Comparison of ENCODE assay signal across 28 cellular contexts in genomic region chr2:182973441-182974352, GRCh38.
A peak's percentile ranks its signal among the peaks of the same experiment; 100 is the strongest.
DNase-seq lines count a peak whose midpoint lies in the region; ATAC-seq, FAIRE-seq and TF ChIP-seq lines count a peak whose summit lies in the region.
"Had no signal": no experiment of that assay in that cellular context is flagged by ENCODE, and none has a peak within 500 bp of the region (broad histone marks: within the 10 kb centered on the region; RNA-seq: fewer than 3 reads in every experiment).

No MANE protein-coding gene starts in this region.

- POLR2A ChIA-PET in GM12878 (lab: Charles Lee) = interaction anchor here (0.7 kb wide), 1 partner anchor 15 kb away, joined by 4 read pairs; no protein-coding TSS in a partner anchor

- 0% methylated on average over 1 of the region's 1 CpG for WGBS in GM12878 (ENCODE audit: insufficient coverage, insufficient replicate concordance, low lambda C conversion rate, missing lambda C conversion rate)

- DNase-seq in GM12878 (ENCODE audit: low read depth, low spot score) (no peak), osteocyte (ENCODE audit: extremely low spot score, unreplicated experiment) (no peak), posterior cingulate gyrus (no peak)
- DNase-seq: activated CD8-positive, alpha-beta memory T cell treated with anti-CD3 and anti-CD28 coated beads, Interleukin-2, amount 50 U/mL, for 48 hours; activated effector memory CD4-positive, alpha-beta T cell treated with anti-CD3 and anti-CD28 coated beads, Interleukin-2, amount 50 U/mL, for 16 hours; activated naive CD8-positive, alpha-beta T cell treated with anti-CD3 and anti-CD28 coated beads, Interleukin-2, amount 50 U/mL, for 24 hours; body of pancreas; CD4-positive, alpha-beta memory T cell; DMS53; effector memory CD4-positive, alpha-beta T cell; foreskin melanocyte; HCEC 1CT; immature natural killer cell; lower lobe of right lung; NCI-H1417 treated with DMSO at 0.1 percent for 48 hours; NCI-H510A; stimulated activated CD4-positive, alpha-beta T cell treated with anti-CD3 and anti-CD28 coated beads, Interleukin-4, amount 100 ng/mL, for 4 hours; stimulated activated naive CD8-positive, alpha-beta T cell treated with anti-CD3 and anti-CD28 coated beads, Interleukin-15, Interleukin-2, amounts not matched to agents 100 U/mL and 50 U/mL, for 24 hours; WERI-Rb-1 had no signal

- TF ChIP-seq CTCF in GM12878 (IDR thresholded peaks at IDR 0.05 in 2 of 3, conservative IDR thresholded peaks at IDR 0.05 in 1 of 3; ENCODE audit: control insufficient read depth in 2 of 3, extremely low read depth in 1 of 3, insufficient read depth in 1 of 3, low read depth in 3 of 3, low read length in 3 of 3) (no peak), osteocyte (IDR thresholded peaks at IDR 0.05) (no peak)

- peaks cover 47% of the 10 kb centered on the region for H3K36me3 Mint-ChIP-seq in osteocyte (ENCODE audit: unreplicated experiment)
- H3K36me3 Mint-ChIP-seq in activated T-helper 17 cell treated with anti-CD3 and anti-CD28 coated beads, Interleukin-2, amount 50 U/mL, for 72 hours (ENCODE audit: low read depth) = peaks cover 47% of the 10 kb centered on the region

- H3K4me3 ChIP-seq in GM12878 = no peak overlapping the region
- H3K4me3 ChIP-seq: body of pancreas, hepatocyte, lower lobe of right lung had no signal

- TF ChIP-seq EP300 in GM12878 (IDR thresholded peaks at IDR 0.05; ENCODE audit: borderline replicate concordance in 1 of 2, control insufficient read depth in 1 of 2, low read depth in 2 of 2, low read length in 2 of 2) = no peak

- no peaks in the 10 kb centered on the region; the same call in 2 of the 3 replicates for H3K9me3 ChIP-seq in GM12878 (replicated peaks; ENCODE audit: control insufficient read depth, insufficient read depth, low read length)
- H3K9me3 ChIP-seq: body of pancreas, lower lobe of right lung had no signal

- intact Hi-C loops in GM12878 (cut with micrococcal nuclease; ENCODE audit: unreplicated experiment) (no loop called here), posterior cingulate gyrus (cut with DNase I) (loop anchor here (10.0 kb wide), 1 partner anchor 789 kb away; no protein-coding TSS in a partner anchor)

- RAD21 ChIA-PET in GM12878 (lab: Charles Lee; ENCODE audit: unreplicated experiment) = no interaction called here

- H3K4me1 ChIP-seq in GM12878 (ENCODE audit: control insufficient read depth, insufficient read depth, low read length) = no peaks in the 10 kb centered on the region
- H3K4me1 ChIP-seq: body of pancreas, lower lobe of right lung had no signal

- peak; percentile 54 for ATAC-seq in GM18868 (IDR thresholded peaks at IDR 0.05; ENCODE audit: unreplicated experiment)
- ATAC-seq in HG02938 (IDR thresholded peaks at IDR 0.05; ENCODE audit: unreplicated experiment) = peak; percentile 35
- peak; percentile 60 for ATAC-seq in GM12878
- no peak for ATAC-seq in activated T-helper 17 cell treated with anti-CD3 and anti-CD28 coated beads, Interleukin-2, amount 50 U/mL, for 72 hours (replicated peaks)
- ATAC-seq in HG03095 (IDR thresholded peaks at IDR 0.05; ENCODE audit: unreplicated experiment) = no peak
- ATAC-seq: activated naive CD8-positive, alpha-beta T cell treated with anti-CD3 and anti-CD28 coated beads, Interleukin-2, amount 50 U/mL, for 24 hours; body of pancreas; esophagus mucosa; lower lobe of right lung; SK-N-SH treated with all-trans-retinoic acid at 6 μM for 48 hours; stimulated activated naive CD8-positive, alpha-beta T cell treated with anti-CD3 and anti-CD28 coated beads, Interleukin-15, Interleukin-2, amounts not matched to agents 100 U/mL and 50 U/mL, for 24 hours had no signal

- H3K9ac ChIP-seq in GM12878 (ENCODE audit: control insufficient read depth, insufficient read depth, low read length) = no peak overlapping the region

- H3K36me3 ChIP-seq in GM12878 (ENCODE audit: control insufficient read depth in 2 of 2, insufficient read depth in 2 of 2, low read length in 1 of 2) = no peaks in the 10 kb centered on the region

- H2AFZ ChIP-seq in GM12878 (ENCODE audit: control insufficient read depth, low read depth, low read length) = no peak overlapping the region
- H2AFZ ChIP-seq: hepatocyte had no signal

- in situ Hi-C loops in GM12878 (cut with MboI) = no loop called here

- no peak overlapping the region for H3K4me2 ChIP-seq in GM12878 (ENCODE audit: control insufficient read depth, insufficient read depth)
- H3K4me2 ChIP-seq: hepatocyte had no signal

- H3K9me3 Mint-ChIP-seq in osteocyte (ENCODE audit: unreplicated experiment) = peaks cover 12% of the 10 kb centered on the region
- no peaks in the 10 kb centered on the region for H3K9me3 Mint-ChIP-seq in activated T-helper 17 cell treated with anti-CD3 and anti-CD28 coated beads, Interleukin-2, amount 50 U/mL, for 72 hours

- no peaks in the 10 kb centered on the region for H3K79me2 ChIP-seq in GM12878 (ENCODE audit: control insufficient read depth, insufficient read depth, low read length)

- no TSS peak for BruUV-seq in GM12878 (replicated peaks; lab: Mats Ljungman, UMichigan)

- no peaks in the 10 kb centered on the region for H3K27me3 Mint-ChIP-seq in osteocyte (ENCODE audit: unreplicated experiment)
- no peaks in the 10 kb centered on the region for H3K27me3 Mint-ChIP-seq in activated T-helper 17 cell treated with anti-CD3 and anti-CD28 coated beads, Interleukin-2, amount 50 U/mL, for 72 hours
- H3K27me3 Mint-ChIP-seq: activated naive CD8-positive, alpha-beta T cell treated with anti-CD3 and anti-CD28 coated beads, Interleukin-2, amount 50 U/mL, for 24 hours; CD4-positive, alpha-beta memory T cell had no signal

- peak; percentile 7 for FAIRE-seq in GM12878 (lab: Jason Lieb, UNC)

- CTCF ChIA-PET in GM12878 (lab: Yijun Ruan, JAX) = interaction anchor here (1.1 to 1.5 kb wide), 2 partner anchors 23 to 733 kb away, joined by 3 to 6 read pairs; no protein-coding TSS in a partner anchor

- peak overlapping the region; percentile 33 for H3K27ac Mint-ChIP-seq in osteocyte (ENCODE audit: unreplicated experiment)
- no peak overlapping the region for H3K27ac Mint-ChIP-seq in activated T-helper 17 cell treated with anti-CD3 and anti-CD28 coated beads, Interleukin-2, amount 50 U/mL, for 72 hours
- H3K27ac Mint-ChIP-seq: activated naive CD8-positive, alpha-beta T cell treated with anti-CD3 and anti-CD28 coated beads, Interleukin-2, amount 50 U/mL, for 24 hours; immature natural killer cell had no signal

- peaks cover 4% of the 10 kb centered on the region for H3K4me1 Mint-ChIP-seq in osteocyte (ENCODE audit: unreplicated experiment)
- H3K4me1 Mint-ChIP-seq in activated T-helper 17 cell treated with anti-CD3 and anti-CD28 coated beads, Interleukin-2, amount 50 U/mL, for 72 hours = no peaks in the 10 kb centered on the region
- H3K4me1 Mint-ChIP-seq: activated naive CD8-positive, alpha-beta T cell treated with anti-CD3 and anti-CD28 coated beads, Interleukin-2, amount 50 U/mL, for 24 hours had no signal

- TF ChIP-seq RAD21 in GM12878 (IDR thresholded peaks at IDR 0.05; ENCODE audit: insufficient read depth, low read depth, low read length) = no peak

- SMC1A ChIA-PET in GM12878 (lab: Charles Lee; ENCODE audit: uncharacterized antibody, unreplicated experiment) = interaction anchor here (2.1 kb wide), 1 partner anchor 307 kb away, joined by 7 read pairs; no protein-coding TSS in a partner anchor

- no peak overlapping the region for H3K27ac ChIP-seq in GM12878 (ENCODE audit: control insufficient read depth, insufficient read depth)
- H3K27ac ChIP-seq: body of pancreas, hepatocyte, HL-60, lower lobe of right lung, RWPE1, WERI-Rb-1 had no signal

- no peak overlapping the region for H3K4me3 Mint-ChIP-seq in osteocyte (ENCODE audit: unreplicated experiment)
- H3K4me3 Mint-ChIP-seq in activated T-helper 17 cell treated with anti-CD3 and anti-CD28 coated beads, Interleukin-2, amount 50 U/mL, for 72 hours = no peak overlapping the region
- H3K4me3 Mint-ChIP-seq: activated naive CD8-positive, alpha-beta T cell treated with anti-CD3 and anti-CD28 coated beads, Interleukin-2, amount 50 U/mL, for 24 hours; CD4-positive, alpha-beta memory T cell; immature natural killer cell had no signal

- no peak for TF ChIP-seq POLR2A in GM12878 (IDR thresholded peaks at IDR 0.05; ENCODE audit: low read depth, low read length)

- no peaks in the 10 kb centered on the region for H4K20me1 ChIP-seq in GM12878 (ENCODE audit: control insufficient read depth, insufficient read depth)

- no peaks in the 10 kb centered on the region for H3K27me3 ChIP-seq in GM12878 (replicated peaks in 1 of 2; ENCODE audit: control insufficient read depth in 2 of 2, insufficient read depth in 2 of 2, low read length in 1 of 2)
- H3K27me3 ChIP-seq: body of pancreas, hepatocyte had no signal

TF ChIP-seq in GM12878, 131 proteins besides CTCF, POLR2A, EP300 and RAD21:
- TF ChIP-seq RUNX3 (IDR thresholded peaks at IDR 0.05; ENCODE audit: low read length) (0 out of 2 replicates have a peak, but pooled peaks have one; percentile 8), BCL11A (IDR thresholded peaks at IDR 0.05; ENCODE audit: low read depth, low read length) (no peak)

Comparison
In these comparisons a context has a peak if more than half of its experiments do, and no peak if none do; other contexts are left out.
1. ATAC-seq: peak in GM18868 (single experiment), HG02938 (single experiment) and GM12878 (single experiment); none in activated T-helper 17 cell treated with anti-CD3 and anti-CD28 coated beads, Interleukin-2, amount 50 U/mL, for 72 hours (single experiment) and HG03095 (single experiment).